1 cellular context compared by ENCODE assay signal in genomic region chr3:123143669-123144411, GRCh38.
A peak's percentile ranks its signal among the peaks of the same experiment; 100 is the strongest.
TF ChIP-seq lines count a peak whose summit lies in the region.

No MANE protein-coding gene starts in this region.

TF ChIP-seq in HepG2, 621 proteins besides CTCF, POLR2A, EP300 and RAD21 (continued from another document):
- TF ChIP-seq, protein P1, sequence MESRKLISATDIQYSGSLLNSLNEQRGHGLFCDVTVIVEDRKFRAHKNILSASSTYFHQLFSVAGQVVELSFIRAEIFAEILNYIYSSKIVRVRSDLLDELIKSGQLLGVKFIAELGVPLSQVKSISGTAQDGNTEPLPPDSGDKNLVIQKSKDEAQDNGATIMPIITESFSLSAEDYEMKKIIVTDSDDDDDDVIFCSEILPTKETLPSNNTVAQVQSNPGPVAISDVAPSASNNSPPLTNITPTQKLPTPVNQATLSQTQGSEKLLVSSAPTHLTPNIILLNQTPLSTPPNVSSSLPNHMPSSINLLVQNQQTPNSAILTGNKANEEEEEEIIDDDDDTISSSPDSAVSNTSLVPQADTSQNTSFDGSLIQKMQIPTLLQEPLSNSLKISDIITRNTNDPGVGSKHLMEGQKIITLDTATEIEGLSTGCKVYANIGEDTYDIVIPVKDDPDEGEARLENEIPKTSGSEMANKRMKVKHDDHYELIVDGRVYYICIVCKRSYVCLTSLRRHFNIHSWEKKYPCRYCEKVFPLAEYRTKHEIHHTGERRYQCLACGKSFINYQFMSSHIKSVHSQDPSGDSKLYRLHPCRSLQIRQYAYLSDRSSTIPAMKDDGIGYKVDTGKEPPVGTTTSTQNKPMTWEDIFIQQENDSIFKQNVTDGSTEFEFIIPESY (CRISPR knock-in tag; IDR thresholded peaks at IDR 0.05): no peak
- TF ChIP-seq ZGPAT (CRISPR knock-in tag; IDR thresholded peaks at IDR 0.05) (no peak), NFRKB (IDR thresholded peaks at IDR 0.05) (no peak), ARID5B (CRISPR knock-in tag; IDR thresholded peaks at IDR 0.05) (0 out of 2 replicates have a peak, but pooled peaks have one; percentile 25), NONO (IDR thresholded peaks at IDR 0.05) (no peak), NONO (CRISPR knock-in tag; conservative IDR thresholded peaks at IDR 0.05) (peak; percentile 33; the same call in 1 of the 2 replicates), RARA (CRISPR knock-in tag; IDR thresholded peaks at IDR 0.05) (peak; percentile 65), ATF7-NPFF (CRISPR knock-in tag; IDR thresholded peaks at IDR 0.05; ENCODE audit: low read depth) (no peak), POGZ (CRISPR knock-in tag; IDR thresholded peaks at IDR 0.05) (no peak), HNF4A (CRISPR knock-in tag; IDR thresholded peaks at IDR 0.05) (peak; percentile 76), SSRP1 (CRISPR knock-in tag; IDR thresholded peaks at IDR 0.05) (0 out of 2 replicates have a peak, but pooled peaks have one; percentile 58), THAP11 (CRISPR knock-in tag; IDR thresholded peaks at IDR 0.05) (0 out of 2 replicates have a peak, but pooled peaks have one; percentile 17), SAP130 (CRISPR knock-in tag; IDR thresholded peaks at IDR 0.05; ENCODE audit: low read depth) (peak; percentile 44; the same call in 1 of the 2 replicates), ZNF691 (CRISPR knock-in tag; IDR thresholded peaks at IDR 0.05; ENCODE audit: borderline replicate concordance, low read depth) (peak; percentile 59; the same call in 1 of the 2 replicates), POLR2AphosphoS5 (IDR thresholded peaks at IDR 0.05; ENCODE audit: low read depth, low read length) (no peak), ZNF263 (CRISPR knock-in tag; IDR thresholded peaks at IDR 0.05) (peak; percentile 75; the same call in 1 of the 2 replicates), TEAD3 (CRISPR knock-in tag; optimal IDR thresholded peaks at IDR 0.05; ENCODE audit: borderline replicate concordance) (peak; percentile 95), GATAD2A (CRISPR knock-in tag; IDR thresholded peaks at IDR 0.05) (0 out of 2 replicates have a peak, but pooled peaks have one; percentile 37), ZMYM4 (CRISPR knock-in tag; IDR thresholded peaks at IDR 0.05) (peak; percentile 46; the same call in 1 of the 2 replicates), KDM5B (CRISPR knock-in tag; IDR thresholded peaks at IDR 0.05; ENCODE audit: borderline replicate concordance) (no peak), ZNF205 (CRISPR knock-in tag; IDR thresholded peaks at IDR 0.05) (peak; percentile 68; the same call in 1 of the 2 replicates), RXRB (CRISPR knock-in tag; IDR thresholded peaks at IDR 0.05; ENCODE audit: borderline replicate concordance) (peak; percentile 82), FOXO1 (CRISPR knock-in tag; IDR thresholded peaks at IDR 0.05) (peak; percentile 46; the same call in 1 of the 2 replicates), DPF2 (CRISPR knock-in tag; IDR thresholded peaks at IDR 0.05; ENCODE audit: borderline replicate concordance, low read depth) (peak; percentile 25; the same call in 1 of the 2 replicates), SOX5 (CRISPR knock-in tag; IDR thresholded peaks at IDR 0.05; ENCODE audit: borderline replicate concordance) (0 out of 2 replicates have a peak, but pooled peaks have one; percentile 23), BCL6 (CRISPR knock-in tag; IDR thresholded peaks at IDR 0.05) (0 out of 2 replicates have a peak, but pooled peaks have one; percentile 34)
- TF ChIP-seq, protein P2, sequence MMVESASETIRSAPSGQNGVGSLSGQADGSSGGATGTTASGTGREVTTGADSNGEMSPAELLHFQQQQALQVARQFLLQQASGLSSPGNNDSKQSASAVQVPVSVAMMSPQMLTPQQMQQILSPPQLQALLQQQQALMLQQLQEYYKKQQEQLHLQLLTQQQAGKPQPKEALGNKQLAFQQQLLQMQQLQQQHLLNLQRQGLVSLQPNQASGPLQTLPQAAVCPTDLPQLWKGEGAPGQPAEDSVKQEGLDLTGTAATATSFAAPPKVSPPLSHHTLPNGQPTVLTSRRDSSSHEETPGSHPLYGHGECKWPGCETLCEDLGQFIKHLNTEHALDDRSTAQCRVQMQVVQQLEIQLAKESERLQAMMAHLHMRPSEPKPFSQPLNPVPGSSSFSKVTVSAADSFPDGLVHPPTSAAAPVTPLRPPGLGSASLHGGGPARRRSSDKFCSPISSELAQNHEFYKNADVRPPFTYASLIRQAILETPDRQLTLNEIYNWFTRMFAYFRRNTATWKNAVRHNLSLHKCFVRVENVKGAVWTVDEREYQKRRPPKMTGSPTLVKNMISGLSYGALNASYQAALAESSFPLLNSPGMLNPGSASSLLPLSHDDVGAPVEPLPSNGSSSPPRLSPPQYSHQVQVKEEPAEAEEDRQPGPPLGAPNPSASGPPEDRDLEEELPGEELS (CRISPR knock-in tag; IDR thresholded peaks at IDR 0.05): peak; percentile 19; the same call in 1 of the 2 replicates
- TF ChIP-seq, protein P3, sequence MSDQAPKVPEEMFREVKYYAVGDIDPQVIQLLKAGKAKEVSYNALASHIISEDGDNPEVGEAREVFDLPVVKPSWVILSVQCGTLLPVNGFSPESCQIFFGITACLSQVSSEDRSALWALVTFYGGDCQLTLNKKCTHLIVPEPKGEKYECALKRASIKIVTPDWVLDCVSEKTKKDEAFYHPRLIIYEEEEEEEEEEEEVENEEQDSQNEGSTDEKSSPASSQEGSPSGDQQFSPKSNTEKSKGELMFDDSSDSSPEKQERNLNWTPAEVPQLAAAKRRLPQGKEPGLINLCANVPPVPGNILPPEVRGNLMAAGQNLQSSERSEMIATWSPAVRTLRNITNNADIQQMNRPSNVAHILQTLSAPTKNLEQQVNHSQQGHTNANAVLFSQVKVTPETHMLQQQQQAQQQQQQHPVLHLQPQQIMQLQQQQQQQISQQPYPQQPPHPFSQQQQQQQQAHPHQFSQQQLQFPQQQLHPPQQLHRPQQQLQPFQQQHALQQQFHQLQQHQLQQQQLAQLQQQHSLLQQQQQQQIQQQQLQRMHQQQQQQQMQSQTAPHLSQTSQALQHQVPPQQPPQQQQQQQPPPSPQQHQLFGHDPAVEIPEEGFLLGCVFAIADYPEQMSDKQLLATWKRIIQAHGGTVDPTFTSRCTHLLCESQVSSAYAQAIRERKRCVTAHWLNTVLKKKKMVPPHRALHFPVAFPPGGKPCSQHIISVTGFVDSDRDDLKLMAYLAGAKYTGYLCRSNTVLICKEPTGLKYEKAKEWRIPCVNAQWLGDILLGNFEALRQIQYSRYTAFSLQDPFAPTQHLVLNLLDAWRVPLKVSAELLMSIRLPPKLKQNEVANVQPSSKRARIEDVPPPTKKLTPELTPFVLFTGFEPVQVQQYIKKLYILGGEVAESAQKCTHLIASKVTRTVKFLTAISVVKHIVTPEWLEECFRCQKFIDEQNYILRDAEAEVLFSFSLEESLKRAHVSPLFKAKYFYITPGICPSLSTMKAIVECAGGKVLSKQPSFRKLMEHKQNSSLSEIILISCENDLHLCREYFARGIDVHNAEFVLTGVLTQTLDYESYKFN (CRISPR knock-in tag; conservative IDR thresholded peaks at IDR 0.05): peak; percentile 62
